In the genomic region with DNA sequence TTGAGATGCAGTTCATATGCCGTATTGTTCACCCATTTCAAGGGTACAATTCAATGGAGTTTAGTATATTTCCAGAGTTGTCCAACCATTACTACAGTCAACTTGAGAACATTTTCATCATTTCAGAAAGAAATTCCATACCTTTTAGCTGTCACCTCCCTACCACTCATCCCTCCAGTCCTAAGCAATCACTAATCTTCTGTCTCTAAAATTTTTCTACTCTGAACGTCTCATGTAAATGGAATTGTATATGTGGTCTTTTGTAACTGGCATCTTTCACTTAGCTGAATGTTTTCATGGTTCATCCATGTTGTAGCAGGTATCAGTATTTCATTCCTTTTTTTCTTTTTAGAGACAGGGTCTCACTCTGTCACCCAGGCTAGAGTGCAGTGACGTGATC, we compare ENCODE assay signal across 1 cellular context.
TF ChIP-seq lines count a peak whose summit lies in the region.

No MANE protein-coding gene starts in this region.

TF ChIP-seq in endothelial cell of umbilical vein, 7 proteins besides CTCF, POLR2A, EP300 and RAD21:
- TF ChIP-seq EZH2 (IDR thresholded peaks at IDR 0.05; ENCODE audit: borderline replicate concordance, low read depth, low read length, severe bottlenecking) (no peak), GATA2 (IDR thresholded peaks at IDR 0.05; ENCODE audit: insufficient read depth, insufficient read length, low read depth, low read length) (no peak), FOS (IDR thresholded peaks at IDR 0.05; ENCODE audit: borderline replicate concordance, insufficient read depth, low read length) (no peak), JUN (IDR thresholded peaks at IDR 0.05; ENCODE audit: borderline replicate concordance, insufficient read depth, insufficient read length, low read depth) (no peak), POLR2AphosphoS5 (IDR thresholded peaks at IDR 0.05; ENCODE audit: insufficient read depth, low read depth, low read length) (no peak), MYC (IDR thresholded peaks at IDR 0.05; ENCODE audit: low read depth, low read length) (no peak)
- TF ChIP-seq, protein P1, sequence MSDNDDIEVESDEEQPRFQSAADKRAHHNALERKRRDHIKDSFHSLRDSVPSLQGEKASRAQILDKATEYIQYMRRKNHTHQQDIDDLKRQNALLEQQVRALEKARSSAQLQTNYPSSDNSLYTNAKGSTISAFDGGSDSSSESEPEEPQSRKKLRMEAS (IDR thresholded peaks at IDR 0.05; ENCODE audit: insufficient read depth, insufficient read length), result no peak
TF ChIP-seq in endothelial cell of umbilical vein: peak in this region for 0.
